Comparison of ENCODE assay signal across 1 cellular context in the genomic region with DNA sequence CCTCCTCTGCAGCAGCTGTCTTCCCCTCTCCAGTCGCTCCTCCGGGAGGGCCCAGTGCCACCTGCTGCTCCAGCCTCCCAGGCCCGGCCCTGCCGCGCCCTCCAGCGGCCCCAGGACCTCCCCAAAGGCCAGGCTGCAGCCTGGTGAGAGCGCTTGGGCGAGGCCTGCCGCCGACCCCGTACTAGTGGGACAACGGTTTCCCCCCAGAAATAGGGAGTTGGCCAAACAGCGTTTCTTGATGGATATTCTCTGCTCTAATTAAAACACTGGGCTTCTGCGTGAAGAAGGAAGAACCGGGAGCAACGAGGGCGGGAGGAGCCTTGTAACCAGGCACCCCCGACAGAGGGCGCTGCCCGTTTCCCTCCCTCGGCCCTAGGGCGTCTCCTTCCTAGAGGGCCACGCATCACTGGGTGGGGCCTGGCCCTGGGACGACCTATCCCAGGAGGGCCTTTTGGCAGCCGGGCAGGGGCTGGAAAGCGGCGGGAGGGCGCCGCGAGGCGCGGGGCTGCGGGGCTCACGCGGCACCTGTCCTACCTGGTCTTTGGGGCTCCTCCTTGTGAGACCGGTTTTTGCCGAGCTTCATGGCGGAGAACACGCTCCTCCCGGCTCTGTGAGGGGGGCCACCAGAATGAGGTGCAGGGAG.
TF ChIP-seq lines count a peak whose summit lies in the region.

No MANE protein-coding gene starts in this region.

TF ChIP-seq in A549, 52 proteins besides CTCF, POLR2A, EP300 and RAD21 (continued from another document):
- TF ChIP-seq, protein P1, sequence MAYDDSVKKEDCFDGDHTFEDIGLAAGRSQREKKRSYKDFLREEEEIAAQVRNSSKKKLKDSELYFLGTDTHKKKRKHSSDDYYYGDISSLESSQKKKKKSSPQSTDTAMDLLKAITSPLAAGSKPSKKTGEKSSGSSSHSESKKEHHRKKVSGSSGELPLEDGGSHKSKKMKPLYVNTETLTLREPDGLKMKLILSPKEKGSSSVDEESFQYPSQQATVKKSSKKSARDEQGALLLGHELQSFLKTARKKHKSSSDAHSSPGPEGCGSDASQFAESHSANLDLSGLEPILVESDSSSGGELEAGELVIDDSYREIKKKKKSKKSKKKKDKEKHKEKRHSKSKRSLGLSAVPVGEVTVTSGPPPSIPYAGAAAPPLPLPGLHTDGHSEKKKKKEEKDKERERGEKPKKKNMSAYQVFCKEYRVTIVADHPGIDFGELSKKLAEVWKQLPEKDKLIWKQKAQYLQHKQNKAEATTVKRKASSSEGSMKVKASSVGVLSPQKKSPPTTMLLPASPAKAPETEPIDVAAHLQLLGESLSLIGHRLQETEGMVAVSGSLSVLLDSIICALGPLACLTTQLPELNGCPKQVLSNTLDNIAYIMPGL (CRISPR knock-in tag; IDR thresholded peaks at IDR 0.05; ENCODE audit: borderline replicate concordance) = no peak
- TF ChIP-seq ZSCAN20 (CRISPR knock-in tag; IDR thresholded peaks at IDR 0.05) (no peak), FOSL2 (IDR thresholded peaks at IDR 0.05) (no peak), FOSL2 (CRISPR knock-in tag; IDR thresholded peaks at IDR 0.05) (no peak), TP53 (CRISPR knock-in tag; IDR thresholded peaks at IDR 0.05) (no peak), FOSB (CRISPR knock-in tag; IDR thresholded peaks at IDR 0.05) (no peak), CHD4 (IDR thresholded peaks at IDR 0.05; ENCODE audit: borderline replicate concordance) (no peak), KDM1A (IDR thresholded peaks at IDR 0.05; ENCODE audit: low read depth) (no peak), CBX2 (IDR thresholded peaks at IDR 0.05; ENCODE audit: borderline replicate concordance, low read depth) (no peak), POLR2AphosphoS2 (conservative IDR thresholded peaks at IDR 0.05; ENCODE audit: low read length) (no peak), HDAC2 (IDR thresholded peaks at IDR 0.05) (no peak), NPAS2 (CRISPR knock-in tag; IDR thresholded peaks at IDR 0.05; ENCODE audit: borderline replicate concordance) (no peak), EHF (CRISPR knock-in tag; IDR thresholded peaks at IDR 0.05) (no peak; the same call in 1 of the 2 replicates), ZFP36 (IDR thresholded peaks at IDR 0.05; ENCODE audit: borderline replicate concordance, partially characterized antibody) (no peak), MAFK (IDR thresholded peaks at IDR 0.05; ENCODE audit: partially characterized antibody) (no peak), BHLHE40 (IDR thresholded peaks at IDR 0.05; ENCODE audit: low read depth, low read length) (0 out of 2 replicates have a peak, but pooled peaks have one; percentile 16), ZNF302 (CRISPR knock-in tag; IDR thresholded peaks at IDR 0.05) (no peak), HOXA7 (CRISPR knock-in tag; IDR thresholded peaks at IDR 0.05) (no peak), EHMT2 (IDR thresholded peaks at IDR 0.05; ENCODE audit: low read depth) (no peak), FOXS1 (CRISPR knock-in tag; IDR thresholded peaks at IDR 0.05) (no peak), CEBPB (IDR thresholded peaks at IDR 0.05) (no peak)
- TF ChIP-seq, protein P2, sequence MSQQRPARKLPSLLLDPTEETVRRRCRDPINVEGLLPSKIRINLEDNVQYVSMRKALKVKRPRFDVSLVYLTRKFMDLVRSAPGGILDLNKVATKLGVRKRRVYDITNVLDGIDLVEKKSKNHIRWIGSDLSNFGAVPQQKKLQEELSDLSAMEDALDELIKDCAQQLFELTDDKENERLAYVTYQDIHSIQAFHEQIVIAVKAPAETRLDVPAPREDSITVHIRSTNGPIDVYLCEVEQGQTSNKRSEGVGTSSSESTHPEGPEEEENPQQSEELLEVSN (IDR thresholded peaks at IDR 0.05; ENCODE audit: borderline replicate concordance, low read depth) = peak; percentile 93
- TF ChIP-seq, protein P3, sequence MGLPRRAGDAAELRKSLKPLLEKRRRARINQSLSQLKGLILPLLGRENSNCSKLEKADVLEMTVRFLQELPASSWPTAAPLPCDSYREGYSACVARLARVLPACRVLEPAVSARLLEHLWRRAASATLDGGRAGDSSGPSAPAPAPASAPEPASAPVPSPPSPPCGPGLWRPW (IDR thresholded peaks at IDR 0.05) = no peak
- TF ChIP-seq, protein P4, sequence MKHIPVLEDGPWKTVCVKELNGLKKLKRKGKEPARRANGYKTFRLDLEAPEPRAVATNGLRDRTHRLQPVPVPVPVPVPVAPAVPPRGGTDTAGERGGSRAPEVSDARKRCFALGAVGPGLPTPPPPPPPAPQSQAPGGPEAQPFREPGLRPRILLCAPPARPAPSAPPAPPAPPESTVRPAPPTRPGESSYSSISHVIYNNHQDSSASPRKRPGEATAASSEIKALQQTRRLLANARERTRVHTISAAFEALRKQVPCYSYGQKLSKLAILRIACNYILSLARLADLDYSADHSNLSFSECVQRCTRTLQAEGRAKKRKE (CRISPR knock-in tag; IDR thresholded peaks at IDR 0.05; ENCODE audit: low read depth) = 0 out of 2 replicates have a peak, but pooled peaks have one; percentile 38
- TF ChIP-seq, protein P5, sequence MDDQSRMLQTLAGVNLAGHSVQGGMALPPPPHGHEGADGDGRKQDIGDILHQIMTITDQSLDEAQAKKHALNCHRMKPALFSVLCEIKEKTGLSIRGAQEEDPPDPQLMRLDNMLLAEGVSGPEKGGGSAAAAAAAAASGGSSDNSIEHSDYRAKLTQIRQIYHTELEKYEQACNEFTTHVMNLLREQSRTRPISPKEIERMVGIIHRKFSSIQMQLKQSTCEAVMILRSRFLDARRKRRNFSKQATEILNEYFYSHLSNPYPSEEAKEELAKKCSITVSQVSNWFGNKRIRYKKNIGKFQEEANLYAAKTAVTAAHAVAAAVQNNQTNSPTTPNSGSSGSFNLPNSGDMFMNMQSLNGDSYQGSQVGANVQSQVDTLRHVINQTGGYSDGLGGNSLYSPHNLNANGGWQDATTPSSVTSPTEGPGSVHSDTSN (IDR thresholded peaks at IDR 0.05) = no peak
